Comparison of ENCODE assay signal across 22 cellular contexts in the genomic region with DNA sequence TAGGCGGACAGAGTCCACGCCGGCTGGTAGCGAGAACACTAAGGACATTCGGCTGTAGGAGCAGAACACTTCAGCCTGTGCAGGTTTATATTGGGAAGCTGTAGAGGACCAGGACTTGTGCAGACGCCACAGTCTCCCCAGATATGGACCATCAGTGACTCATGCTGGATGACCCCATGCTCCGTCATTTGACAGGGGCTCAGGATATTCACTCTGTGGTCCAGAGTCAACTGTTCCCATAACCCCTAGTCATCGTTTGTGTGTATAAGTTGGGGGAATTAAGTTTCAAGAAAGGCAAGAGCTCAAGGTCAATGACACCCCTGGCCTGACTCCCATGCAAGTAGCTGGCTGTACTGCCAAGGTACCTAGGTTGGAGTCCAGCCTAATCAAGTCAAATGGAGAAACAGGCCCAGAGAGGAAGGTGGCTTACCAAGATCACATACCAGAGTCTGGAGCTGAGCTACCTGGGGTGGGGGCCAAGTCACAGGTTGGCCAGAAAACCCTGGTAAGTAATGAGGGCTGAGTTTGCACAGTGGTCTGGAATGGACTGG. TPM values are rescaled to one million over a fixed set of nuclear protein-coding genes. Genes with fewer than 3 reads are reported as not detected.
"Had no signal": no experiment of that assay in that cellular context is flagged by ENCODE, and none has a peak within 500 bp of the region (broad histone marks: within the 10 kb centered on the region; RNA-seq: fewer than 3 reads in every experiment).

No MANE protein-coding gene starts in this region.

- H3K36me3 Mint-ChIP-seq: activated naive CD8-positive, alpha-beta T cell; natural killer cell treated with Interleukin-12 subunit alpha and Interleukin-12 subunit beta and Interleukin-15 and Interleukin-18, amount 100 ng/mL, for 72 hours; type B pancreatic cell had no signal

- H3K4me2 ChIP-seq: smooth muscle cell had no signal

- ATAC-seq: activated CD4-positive, CD25-positive, alpha-beta regulatory T cell treated with anti-CD3 and anti-CD28 coated beads, Interleukin-2, amount 50 U/mL, for 24 hours; activated CD8-positive, alpha-beta T cell treated with anti-CD3 and anti-CD28 coated beads, Interleukin-2, amount 10 ng/mL, durations not matched to agents 7 days and 5 days; natural killer cell treated with Interleukin-12 subunit alpha and Interleukin-12 subunit beta and Interleukin-15 and Interleukin-18, amount 100 ng/mL, for 72 hours; right cardiac atrium; SK-N-SH treated with all-trans-retinoic acid at 6 μM for 48 hours had no signal

- H3K4me3 Mint-ChIP-seq: activated CD4-positive, alpha-beta T cell treated with anti-CD3 and anti-CD28 coated beads, Interleukin-2, amount 10 ng/mL, durations not matched to agents 7 days and 5 days; activated CD8-positive, alpha-beta T cell treated with anti-CD3 and anti-CD28 coated beads, Interleukin-2, amount 10 ng/mL, durations not matched to agents 7 days and 5 days; activated naive CD8-positive, alpha-beta T cell; natural killer cell treated with Interleukin-12 subunit alpha and Interleukin-12 subunit beta and Interleukin-15 and Interleukin-18, amount 100 ng/mL, for 72 hours; type B pancreatic cell had no signal

- H3K9me3 ChIP-seq: adrenal gland, neutrophil, ovary, thoracic aorta had no signal

- H3K4me1 Mint-ChIP-seq: activated CD4-positive, alpha-beta T cell treated with anti-CD3 and anti-CD28 coated beads, Interleukin-2, amount 10 ng/mL, durations not matched to agents 7 days and 5 days had no signal

- H3K27ac ChIP-seq: adrenal gland, coronary artery, neutrophil, ovary, thoracic aorta, VCaP had no signal

- H3K9me3 Mint-ChIP-seq: activated CD4-positive, alpha-beta T cell treated with anti-CD3 and anti-CD28 coated beads, Interleukin-2, amount 10 ng/mL, durations not matched to agents 7 days and 5 days; natural killer cell treated with Interleukin-12 subunit alpha and Interleukin-12 subunit beta and Interleukin-15 and Interleukin-18, amount 100 ng/mL, for 72 hours; type B pancreatic cell had no signal

- H3K36me3 ChIP-seq: adrenal gland, ovary, thoracic aorta had no signal

- H3K27me3 ChIP-seq: adrenal gland, neutrophil, ovary had no signal

- DNase-seq: activated CD4-positive, alpha-beta T cell treated with anti-CD3 and anti-CD28 coated beads, Interleukin-2, amount 10 ng/mL, durations not matched to agents 7 days and 5 days; activated CD8-positive, alpha-beta T cell treated with anti-CD3 and anti-CD28 coated beads, Interleukin-2, amount 10 ng/mL, durations not matched to agents 7 days and 5 days; activated naive CD4-positive, alpha-beta T cell; activated T-cell treated with anti-CD3 and anti-CD28 coated beads, Interleukin-2, amount 50 U/mL, for 1 hour; midbrain; stimulated activated CD4-positive, alpha-beta T cell treated with anti-CD3 and anti-CD28 coated beads, Interleukin-4, amount 100 ng/mL, for 1 hour; stimulated activated naive CD4-positive, alpha-beta T cell had no signal

- H3K27me3 Mint-ChIP-seq: activated CD4-positive, alpha-beta T cell treated with anti-CD3 and anti-CD28 coated beads, Interleukin-2, amount 10 ng/mL, durations not matched to agents 7 days and 5 days; activated naive CD8-positive, alpha-beta T cell; natural killer cell treated with Interleukin-12 subunit alpha and Interleukin-12 subunit beta and Interleukin-15 and Interleukin-18, amount 100 ng/mL, for 72 hours; type B pancreatic cell had no signal

- H3K27ac Mint-ChIP-seq: activated CD4-positive, alpha-beta T cell treated with anti-CD3 and anti-CD28 coated beads, Interleukin-2, amount 10 ng/mL, durations not matched to agents 7 days and 5 days; activated CD8-positive, alpha-beta T cell treated with anti-CD3 and anti-CD28 coated beads, Interleukin-2, amount 10 ng/mL, durations not matched to agents 7 days and 5 days; activated naive CD8-positive, alpha-beta T cell; natural killer cell treated with Interleukin-12 subunit alpha and Interleukin-12 subunit beta and Interleukin-15 and Interleukin-18, amount 100 ng/mL, for 72 hours; type B pancreatic cell had no signal

- H3K4me3 ChIP-seq: adrenal gland, coronary artery, ovary, smooth muscle cell, thoracic aorta had no signal

RNA-seq across cellular contexts. Expression of gene P2RY2, which starts 17.2 kb away (rescaled TPM):
- total RNA-seq: activated CD4-positive, alpha-beta T cell treated with anti-CD3 and anti-CD28 coated beads, Interleukin-2, amount 10 ng/mL, durations not matched to agents 7 days and 5 days; activated CD8-positive, alpha-beta T cell treated with anti-CD3 and anti-CD28 coated beads, Interleukin-2, amount 10 ng/mL, durations not matched to agents 7 days and 5 days had no signal
- polyA plus RNA-seq: smooth muscle cell had no signal

RNA-seq across cellular contexts. Expression of gene P2RY6, which starts 36.8 kb away (rescaled TPM):
- total RNA-seq: activated CD4-positive, alpha-beta T cell treated with anti-CD3 and anti-CD28 coated beads, Interleukin-2, amount 10 ng/mL, durations not matched to agents 7 days and 5 days; activated CD8-positive, alpha-beta T cell treated with anti-CD3 and anti-CD28 coated beads, Interleukin-2, amount 10 ng/mL, durations not matched to agents 7 days and 5 days; fibroblast of villous mesenchyme; natural killer cell treated with Interleukin-12 subunit alpha and Interleukin-12 subunit beta and Interleukin-15 and Interleukin-18, amount 100 ng/mL, for 72 hours; T-helper 2 cell treated with Interferon-gamma antibody and Interleukin-4, amounts not matched to agents 100 ng/mL and 5 ng/mL, for 36 hours had no signal
